In the genomic region with DNA sequence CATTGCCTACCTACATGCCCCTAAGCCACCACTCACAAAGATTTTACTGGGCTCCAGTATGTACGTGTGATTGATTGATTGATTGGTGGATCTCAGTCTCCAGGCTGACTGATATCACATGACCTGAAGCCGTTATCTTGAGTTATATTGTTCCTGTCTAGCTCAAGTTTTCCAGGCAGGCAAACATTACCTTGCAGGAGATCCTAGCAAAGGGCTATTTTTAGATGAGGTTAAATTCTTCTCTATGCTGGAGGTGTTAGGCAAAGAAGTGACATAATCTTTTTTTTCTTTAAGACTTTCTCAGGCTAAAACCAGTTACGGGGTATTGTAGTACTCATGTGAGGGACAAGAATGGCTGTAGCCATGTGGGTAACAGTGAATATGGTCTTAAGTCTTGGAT, we compare ENCODE assay signal across 16 cellular contexts.
DNase-seq lines count a peak whose midpoint lies in the region; ATAC-seq and TF ChIP-seq lines count a peak whose summit lies in the region.
"Had no signal": no experiment of that assay in that cellular context is flagged by ENCODE, and none has a peak within 500 bp of the region (broad histone marks: within the 10 kb centered on the region; RNA-seq: fewer than 3 reads in every experiment).

No MANE protein-coding gene starts in this region.

- in situ Hi-C loops in transverse colon (cut with MboI; ENCODE audit: low pct_ligation_motif_present in 1 of 4, low pct_unique_long_range_greater_than_20kb in 1 of 4, low sequenced_read_pairs in 3 of 4): no loop called here

- H2AFZ ChIP-seq in hepatocyte: no peak overlapping the region

- no peaks in the 10 kb centered on the region for H3K79me2 ChIP-seq in hepatocyte

- TF ChIP-seq CTCF in cardiac muscle cell (IDR thresholded peaks at IDR 0.05; ENCODE audit: low read depth, low read length): no peak
- TF ChIP-seq CTCF in right atrium auricular region (IDR thresholded peaks at IDR 0.05): no peak
- TF ChIP-seq CTCF in hepatocyte (IDR thresholded peaks at IDR 0.05; ENCODE audit: poor library complexity): no peak
- no peak for TF ChIP-seq CTCF in transverse colon (IDR thresholded peaks at IDR 0.05)

- 37% methylated on average over 3 of the region's 3 CpGs for WGBS in hepatocyte (ENCODE audit: low lambda C conversion rate, missing lambda C conversion rate)
- WGBS in transverse colon (ENCODE audit: low coverage in 1 of 2), 2 donors: 62 to 100% methylated on average over 1 to 3 of the region's 3 CpGs

- no peaks in the 10 kb centered on the region for H3K36me3 ChIP-seq in cardiac muscle cell
- H3K36me3 ChIP-seq in right atrium auricular region: no peaks in the 10 kb centered on the region
- no peaks in the 10 kb centered on the region for H3K36me3 ChIP-seq in hepatocyte (replicated peaks; ENCODE audit: insufficient read depth, low read depth)
- no peaks in the 10 kb centered on the region for H3K36me3 ChIP-seq in transverse colon

- H3K9me2 ChIP-seq in hepatocyte (replicated peaks; ENCODE audit: insufficient read depth): no peaks in the 10 kb centered on the region

- TF ChIP-seq EP300 in transverse colon (IDR thresholded peaks at IDR 0.05; ENCODE audit: low read depth): no peak

- TF ChIP-seq POLR2A in transverse colon (IDR thresholded peaks at IDR 0.05): no peak

- DNase-seq in cardiac muscle cell (ENCODE audit: low read depth in 1 of 2, low spot score in 1 of 2) (peak in 1 of 2 donors; percentile 57), right atrium auricular region (ENCODE audit: low spot score) (no peak), hepatocyte (ENCODE audit: low spot score) (no peak), transverse colon (no peak)
- DNase-seq: AML-193; Caco-2; Calu3; CD4-positive, alpha-beta T cell; CD8-positive, alpha-beta T cell; DMS79 treated with DMSO at 0.1 percent for 48 hours; GF-D8 had no signal

- intact Hi-C loops in transverse colon (cut with DNase I; ENCODE audit: low total_unique reads): no loop called here

- H3K4me3 ChIP-seq in cardiac muscle cell (no peak overlapping the region), right atrium auricular region (no peak overlapping the region), hepatocyte (no peak overlapping the region), transverse colon (no peak overlapping the region)
- H3K4me3 ChIP-seq: A549; BLaER1 treated with 17β-estradiol and CSF1 and Interleukin-3, amounts not matched to agents 10 nM and 100 nM had no signal

- H3K9me3 ChIP-seq in cardiac muscle cell (ENCODE audit: low read depth) (no peaks in the 10 kb centered on the region), right atrium auricular region (no peaks in the 10 kb centered on the region), hepatocyte (ENCODE audit: low read depth) (no peaks in the 10 kb centered on the region), transverse colon (no peaks in the 10 kb centered on the region)
- H3K9me3 ChIP-seq: A549, Caco-2 had no signal

- ATAC-seq in HG03469 (IDR thresholded peaks at IDR 0.05; ENCODE audit: unreplicated experiment): no peak
- ATAC-seq: A549; CD8-positive, alpha-beta T cell had no signal

- H4K20me1 ChIP-seq in hepatocyte (ENCODE audit: insufficient read depth, poor library complexity, severe bottlenecking): no peaks in the 10 kb centered on the region
- H4K20me1 ChIP-seq: BLaER1 treated with 17β-estradiol and CSF1 and Interleukin-3, amounts not matched to agents 10 nM and 100 nM had no signal

- H3K27me3 ChIP-seq in cardiac muscle cell (no peaks in the 10 kb centered on the region), right atrium auricular region (no peaks in the 10 kb centered on the region), hepatocyte (no peaks in the 10 kb centered on the region), transverse colon (no peaks in the 10 kb centered on the region)
- H3K27me3 ChIP-seq: BLaER1 treated with 17β-estradiol and CSF1 and Interleukin-3, amounts not matched to agents 10 nM and 100 nM had no signal

- no peak overlapping the region for H3K4me2 ChIP-seq in hepatocyte
- H3K4me2 ChIP-seq: A549; BLaER1 treated with 17β-estradiol and CSF1 and Interleukin-3, amounts not matched to agents 10 nM and 100 nM had no signal

- H3K4me1 ChIP-seq in cardiac muscle cell (ENCODE audit: low read depth): peaks cover 13% of the 10 kb centered on the region
- H3K4me1 ChIP-seq in right atrium auricular region: no peaks in the 10 kb centered on the region
- no peaks in the 10 kb centered on the region for H3K4me1 ChIP-seq in hepatocyte (ENCODE audit: insufficient read depth)
- H3K4me1 ChIP-seq in transverse colon: no peaks in the 10 kb centered on the region
- H3K4me1 ChIP-seq: A549, Caco-2 had no signal

- H3K27ac ChIP-seq in cardiac muscle cell (peak overlapping the region; percentile 90), right atrium auricular region (no peak overlapping the region), hepatocyte (peak overlapping the region; percentile 60), transverse colon (no peak overlapping the region)
- H3K27ac ChIP-seq: 22Rv1; A549; BLaER1 treated with 17β-estradiol and CSF1 and Interleukin-3, amounts not matched to agents 10 nM and 100 nM; C4-2B had no signal

Comparison
In these comparisons a context has a peak if more than half of its experiments do, and no peak if none do; other contexts are left out.
1. H3K27ac ChIP-seq: peak in cardiac muscle cell (single experiment) and hepatocyte (single experiment); none in right atrium auricular region (0 of 2) and transverse colon (0 of 4).